20 cellular contexts compared by ENCODE assay signal in genomic region chr2:217931846-217932560, GRCh38.
DNase-seq lines count a peak whose midpoint lies in the region; ATAC-seq, FAIRE-seq and TF ChIP-seq lines count a peak whose summit lies in the region.
"Had no signal": no experiment of that assay in that cellular context is flagged by ENCODE, and none has a peak within 500 bp of the region (broad histone marks: within the 10 kb centered on the region; RNA-seq: fewer than 3 reads in every experiment).

No MANE protein-coding gene starts in this region.

- H3K9ac ChIP-seq in mucosa of rectum (ENCODE audit: low read depth in 1 of 2, low read length in 2 of 2) (no peak overlapping the region), subcutaneous abdominal adipose tissue (ENCODE audit: low read length in 5 of 5) (peak overlapping the region in 3 of 5 donors; percentile 9 to 57 (median 21))

- H3K27ac ChIP-seq in mucosa of rectum (ENCODE audit: low read depth in 2 of 2, low read length in 2 of 2) = peak overlapping the region; percentile 46 to 55
- H3K27ac ChIP-seq in subcutaneous abdominal adipose tissue (ENCODE audit: low read depth, low read length) = peak overlapping the region; percentile 99
- H3K27ac ChIP-seq in effector memory CD4-positive, alpha-beta T cell (ENCODE audit: insufficient read depth, low read length, poor library complexity, severe bottlenecking) = no peak overlapping the region
- H3K27ac ChIP-seq: HL-60, WERI-Rb-1 had no signal

- H3K27me3 ChIP-seq in bronchial epithelial cell (ENCODE audit: control insufficient read depth, insufficient read depth, low read length) (no peaks in the 10 kb centered on the region), mucosa of rectum (ENCODE audit: control insufficient read depth in 2 of 2, insufficient read depth in 2 of 2, low read length in 2 of 2) (no peaks in the 10 kb centered on the region), subcutaneous abdominal adipose tissue (ENCODE audit: control insufficient read depth in 5 of 5, insufficient read depth in 4 of 5, low read length in 5 of 5) (no peaks in the 10 kb centered on the region)
- peaks cover 3% of the 10 kb centered on the region for H3K27me3 ChIP-seq in effector memory CD4-positive, alpha-beta T cell (replicated peaks; ENCODE audit: control insufficient read depth, insufficient read depth, low read length, poor library complexity, severe bottlenecking)

- H3K4me1 ChIP-seq in mucosa of rectum (ENCODE audit: control insufficient read depth in 2 of 2, insufficient read depth in 2 of 2, low read length in 2 of 2) (peaks cover 41 to 45% of the 10 kb centered on the region in 2 donors), subcutaneous abdominal adipose tissue (ENCODE audit: control insufficient read depth in 5 of 5, insufficient read depth in 5 of 5, low read length in 5 of 5) (peaks cover 59 to 100% (median 99%) of the 10 kb centered on the region in 5 donors)
- H3K4me1 ChIP-seq in effector memory CD4-positive, alpha-beta T cell (ENCODE audit: control insufficient read depth, insufficient read depth, low read length, poor library complexity, severe bottlenecking) = no peaks in the 10 kb centered on the region

- H3K9me3 ChIP-seq in mucosa of rectum (ENCODE audit: control insufficient read depth in 2 of 2, low read length in 2 of 2) = no peaks in the 10 kb centered on the region
- H3K9me3 ChIP-seq in subcutaneous abdominal adipose tissue (ENCODE audit: control insufficient read depth in 5 of 5, low read length in 5 of 5) = no peaks in the 10 kb centered on the region
- no peaks in the 10 kb centered on the region for H3K9me3 ChIP-seq in effector memory CD4-positive, alpha-beta T cell (ENCODE audit: control insufficient read depth, low read length)

- H3K36me3 ChIP-seq in bronchial epithelial cell (ENCODE audit: control insufficient read depth, insufficient read depth, low read length) (no peaks in the 10 kb centered on the region), mucosa of rectum (ENCODE audit: control insufficient read depth in 2 of 2, insufficient read depth in 2 of 2, low read length in 2 of 2) (no peaks in the 10 kb centered on the region), subcutaneous abdominal adipose tissue (ENCODE audit: control insufficient read depth in 5 of 5, insufficient read depth in 5 of 5, low read length in 5 of 5) (peaks cover 5 to 38% (median 12%) of the 10 kb centered on the region in 5 donors)
- no peaks in the 10 kb centered on the region for H3K36me3 ChIP-seq in effector memory CD4-positive, alpha-beta T cell (ENCODE audit: control insufficient read depth, insufficient read depth, low read length)
- H3K36me3 ChIP-seq: WERI-Rb-1 had no signal

- DNase-seq in MV-4-11 (lab: John Stamatoyannopoulos, UW) (peak; percentile 33), bronchial epithelial cell (ENCODE audit: low read depth) (no peak), GM19239 (ENCODE audit: insufficient read length, low spot score) (no peak), NCI-H748 (lab: John Stamatoyannopoulos, UW; ENCODE audit: unreplicated experiment) (no peak)
- DNase-seq in effector memory CD4-positive, alpha-beta T cell = no peak
- DNase-seq: activated CD4-positive, alpha-beta T cell treated with anti-CD3 and anti-CD28 coated beads, Interleukin-2, amount 50 U/mL, for 4 hours; activated naive CD4-positive, alpha-beta T cell treated with Interleukin-2 at 50 U/mL for 16 hours; AML-193; COR-L47; H9; NCI-H1930; NCI-H510A; stimulated activated naive CD4-positive, alpha-beta T cell treated with Interleukin-2 at 50 U/mL for 16 hours; T-helper 1 cell; WERI-Rb-1 had no signal

- FAIRE-seq in bronchial epithelial cell (lab: Jason Lieb, UNC) = peak; percentile 28
- FAIRE-seq in GM19239 (lab: Jason Lieb, UNC) = no peak

- ATAC-seq in GM19023 (IDR thresholded peaks at IDR 0.05; ENCODE audit: unreplicated experiment) = no peak
- ATAC-seq: esophagus mucosa had no signal

- H3K4me3 ChIP-seq in bronchial epithelial cell (ENCODE audit: low read depth, low read length) (no peak overlapping the region), mucosa of rectum (ENCODE audit: low read length in 2 of 2) (no peak overlapping the region), subcutaneous abdominal adipose tissue (ENCODE audit: low read depth in 1 of 5, low read length in 5 of 5) (no peak overlapping the region)
- H3K4me3 ChIP-seq in effector memory CD4-positive, alpha-beta T cell (ENCODE audit: insufficient read depth, low read depth, low read length, poor library complexity, severe bottlenecking) = no peak overlapping the region

- no peak for TF ChIP-seq CTCF in bronchial epithelial cell (IDR thresholded peaks at IDR 0.05; ENCODE audit: insufficient read depth, low read length, severe bottlenecking)

Comparison
In these comparisons a context has a peak if more than half of its experiments do, and no peak if none do; other contexts are left out.
1. H3K9ac ChIP-seq: peak in subcutaneous abdominal adipose tissue (3 of 5); none in mucosa of rectum (0 of 2).